In the genomic region with DNA sequence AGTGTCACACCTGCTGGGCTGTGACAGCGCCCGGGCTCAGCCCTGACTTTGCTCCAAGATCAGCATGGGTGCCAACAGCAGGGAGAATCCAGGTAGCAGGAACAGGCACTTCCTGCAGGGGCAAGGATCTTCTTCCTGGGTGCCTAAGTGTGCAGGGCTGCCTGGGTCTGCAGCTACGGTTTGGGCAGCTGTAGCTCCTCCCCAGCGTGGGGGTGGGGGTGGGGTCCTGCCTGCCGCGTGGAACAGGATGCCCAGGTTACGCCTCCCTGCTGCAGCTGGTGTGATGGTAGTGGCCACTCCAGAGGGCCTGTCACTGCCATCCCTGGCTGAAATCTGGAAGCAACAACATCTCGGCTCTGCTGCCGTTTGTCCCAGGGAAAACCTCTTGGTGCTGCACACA, we compare ENCODE assay signal across 35 cellular contexts.
"Had no signal": no experiment of that assay in that cellular context is flagged by ENCODE, and none has a peak within 500 bp of the region (broad histone marks: within the 10 kb centered on the region; RNA-seq: fewer than 3 reads in every experiment).

No MANE protein-coding gene starts in this region.

- H3K9me3 Mint-ChIP-seq: activated CD4-positive, alpha-beta memory T cell treated with anti-CD3 and anti-CD28 coated beads, Interleukin-2, amount 10 ng/mL, durations not matched to agents 7 days and 5 days; activated naive CD4-positive, alpha-beta T cell treated with anti-CD3 and anti-CD28 coated beads, Interleukin-2, amount 10 ng/mL, durations not matched to agents 7 days and 5 days; activated naive CD8-positive, alpha-beta T cell treated with anti-CD3 and anti-CD28 coated beads, Interleukin-2, amount 50 U/mL, for 24 hours; T-cell had no signal

- H3K27ac ChIP-seq: RWPE1, VCaP had no signal

- H3K9me3 ChIP-seq: MG63 had no signal

- DNase-seq: activated CD4-positive, alpha-beta memory T cell treated with anti-CD3 and anti-CD28 coated beads, Interleukin-2, amount 10 ng/mL, durations not matched to agents 7 days and 5 days; activated CD4-positive, alpha-beta T cell treated with anti-CD3 and anti-CD28 coated beads for 1 hour; activated CD4-positive, alpha-beta T cell treated with anti-CD3 and anti-CD28 coated beads for 48 hours; activated CD4-positive, CD25-positive, alpha-beta regulatory T cell; activated CD8-positive, alpha-beta memory T cell treated with anti-CD3 and anti-CD28 coated beads for 24 hours; activated CD8-positive, alpha-beta memory T cell treated with anti-CD3 and anti-CD28 coated beads, Interleukin-2, amount 10 ng/mL, durations not matched to agents 7 days and 5 days; activated CD8-positive, alpha-beta memory T cell treated with anti-CD3 and anti-CD28 coated beads, Interleukin-2, amount 50 U/mL, for 48 hours; activated effector memory CD4-positive, alpha-beta T cell treated with Interleukin-2 at 50 U/mL for 16 hours; activated naive CD4-positive, alpha-beta T cell treated with anti-CD3 and anti-CD28 coated beads, Interleukin-2, amount 10 ng/mL, durations not matched to agents 7 days and 5 days; activated naive CD8-positive, alpha-beta T cell treated with anti-CD3 and anti-CD28 coated beads, Interleukin-2, amount 50 U/mL, for 24 hours; activated T-cell treated with anti-CD3 and anti-CD28 coated beads, Interleukin-2, amount 50 U/mL, for 48 hours; anterior cingulate cortex; cerebellar nuclear complex; Kasumi-1; MG63; NCI-H1048; NCI-H1105 treated with DMSO at 0.1 percent for 48 hours; NCI-H1436; NCI-H1694; NCI-H1930; NCI-H2081 treated with DMSO at 0.1 percent for 48 hours; NCI-H226; NCI-H446 treated with DMSO at 0.1 percent for 48 hours; NCI-H524; PC-3; SIG-M5; T-cell; T-helper 2 cell; T-helper 9 cell had no signal

- H3K4me1 Mint-ChIP-seq: activated CD8-positive, alpha-beta memory T cell treated with anti-CD3 and anti-CD28 coated beads, Interleukin-2, amount 10 ng/mL, durations not matched to agents 7 days and 5 days; activated naive CD8-positive, alpha-beta T cell treated with anti-CD3 and anti-CD28 coated beads, Interleukin-2, amount 50 U/mL, for 24 hours had no signal

- ATAC-seq: activated CD8-positive, alpha-beta memory T cell treated with anti-CD3 and anti-CD28 coated beads, Interleukin-2, amount 10 ng/mL, durations not matched to agents 7 days and 5 days; activated naive CD8-positive, alpha-beta T cell treated with anti-CD3 and anti-CD28 coated beads, Interleukin-2, amount 50 U/mL, for 24 hours; Right ventricle myocardium inferior; SK-N-SH treated with all-trans-retinoic acid at 6 μM for 48 hours; T-cell had no signal

- H3K27ac Mint-ChIP-seq: activated CD4-positive, alpha-beta memory T cell treated with anti-CD3 and anti-CD28 coated beads, Interleukin-2, amount 10 ng/mL, durations not matched to agents 7 days and 5 days; activated CD8-positive, alpha-beta memory T cell treated with anti-CD3 and anti-CD28 coated beads, Interleukin-2, amount 10 ng/mL, durations not matched to agents 7 days and 5 days; activated naive CD4-positive, alpha-beta T cell treated with anti-CD3 and anti-CD28 coated beads, Interleukin-2, amount 10 ng/mL, durations not matched to agents 7 days and 5 days; activated naive CD8-positive, alpha-beta T cell; activated naive CD8-positive, alpha-beta T cell treated with anti-CD3 and anti-CD28 coated beads, Interleukin-2, amount 50 U/mL, for 24 hours; T-cell had no signal

- H3K4me3 Mint-ChIP-seq: activated CD4-positive, alpha-beta memory T cell treated with anti-CD3 and anti-CD28 coated beads, Interleukin-2, amount 10 ng/mL, durations not matched to agents 7 days and 5 days; activated CD8-positive, alpha-beta memory T cell treated with anti-CD3 and anti-CD28 coated beads, Interleukin-2, amount 10 ng/mL, durations not matched to agents 7 days and 5 days; activated naive CD4-positive, alpha-beta T cell treated with anti-CD3 and anti-CD28 coated beads, Interleukin-2, amount 10 ng/mL, durations not matched to agents 7 days and 5 days; activated naive CD8-positive, alpha-beta T cell; activated naive CD8-positive, alpha-beta T cell treated with anti-CD3 and anti-CD28 coated beads, Interleukin-2, amount 50 U/mL, for 24 hours; brain; T-cell had no signal

- H3K4me3 ChIP-seq: MG63 had no signal

- H3K27me3 Mint-ChIP-seq: brain, T-cell had no signal

- H3K36me3 ChIP-seq: MG63 had no signal

- H3K27me3 ChIP-seq: MG63 had no signal

- H3K36me3 Mint-ChIP-seq: activated CD8-positive, alpha-beta memory T cell treated with anti-CD3 and anti-CD28 coated beads, Interleukin-2, amount 10 ng/mL, durations not matched to agents 7 days and 5 days; activated naive CD8-positive, alpha-beta T cell; T-cell had no signal
